ENCODE assay signal across 32 cellular contexts in the genomic region with DNA sequence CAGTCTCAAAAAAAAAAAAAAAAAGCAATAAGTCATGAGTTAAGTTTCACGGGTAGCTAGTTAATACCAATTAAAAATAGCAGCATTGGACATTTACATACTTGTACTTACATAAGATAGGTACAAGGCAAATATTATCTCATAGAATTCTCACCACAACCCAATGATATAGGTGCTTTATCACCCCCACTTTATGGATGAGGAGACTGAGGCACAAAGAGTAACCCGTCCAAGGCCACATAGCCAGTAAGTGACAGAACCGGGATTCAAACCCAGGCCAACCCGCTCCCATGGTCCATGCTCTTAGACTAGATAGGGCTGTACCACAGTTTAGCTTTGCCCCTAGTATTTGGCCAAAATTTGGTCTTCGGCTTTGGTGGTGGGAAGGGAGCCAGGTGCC.
"Had no signal": no experiment of that assay in that cellular context is flagged by ENCODE, and none has a peak within 500 bp of the region (broad histone marks: within the 10 kb centered on the region; RNA-seq: fewer than 3 reads in every experiment).

No MANE protein-coding gene starts in this region.

- H3K9me3 Mint-ChIP-seq: activated B cell treated with CpG ODN at 0.5 μM for 24 hours; activated CD4-positive, alpha-beta memory T cell treated with anti-CD3 and anti-CD28 coated beads for 36 hours; activated naive CD4-positive, alpha-beta T cell treated with anti-CD3 and anti-CD28 coated beads, Interleukin-2, amount 10 ng/mL, durations not matched to agents 7 days and 5 days; activated naive CD8-positive, alpha-beta T cell treated with anti-CD3 and anti-CD28 coated beads for 36 hours; activated T-cell treated with anti-CD3 and anti-CD28 coated beads, Interleukin-2, amount 50 U/mL, for 4 hours; T-cell had no signal

- H3K27ac Mint-ChIP-seq: activated B cell treated with CpG ODN at 0.5 μM for 24 hours; activated CD4-positive, alpha-beta memory T cell treated with anti-CD3 and anti-CD28 coated beads for 36 hours; activated naive CD4-positive, alpha-beta T cell treated with anti-CD3 and anti-CD28 coated beads, Interleukin-2, amount 10 ng/mL, durations not matched to agents 7 days and 5 days; activated naive CD8-positive, alpha-beta T cell treated with anti-CD3 and anti-CD28 coated beads for 36 hours; activated T-helper 1 cell treated with anti-CD3 and anti-CD28 coated beads, Interleukin-12 subunit alpha, Interleukin-12 subunit beta, Interleukin-2, Interleukin-4 antibody, amounts not matched to agents 30 ng/mL and 10 ng/mL and 1 ng/mL, durations not matched to agents 14 hours and 24 hours and 36 hours; T-cell had no signal

- H3K27ac ChIP-seq: brain microvascular endothelial cell, SJSA1, VCaP had no signal

- H3K27me3 ChIP-seq: brain microvascular endothelial cell, SJSA1 had no signal

- H3K36me3 ChIP-seq: brain microvascular endothelial cell, SJSA1 had no signal

- H3K4me1 Mint-ChIP-seq: activated B cell treated with CpG ODN at 0.5 μM for 24 hours; activated naive CD8-positive, alpha-beta T cell treated with anti-CD3 and anti-CD28 coated beads for 36 hours had no signal

- H3K27me3 Mint-ChIP-seq: activated CD4-positive, alpha-beta memory T cell treated with anti-CD3 and anti-CD28 coated beads for 36 hours; activated naive CD8-positive, alpha-beta T cell treated with anti-CD3 and anti-CD28 coated beads for 36 hours; T-cell had no signal

- ATAC-seq: activated T-cell treated with anti-CD3 and anti-CD28 coated beads, Interleukin-2, amount 50 U/mL, for 4 hours; SK-N-SH treated with all-trans-retinoic acid at 6 μM for 48 hours; T-cell had no signal

- H3K9me3 ChIP-seq: SJSA1 had no signal

- H3K36me3 Mint-ChIP-seq: activated CD4-positive, alpha-beta memory T cell treated with anti-CD3 and anti-CD28 coated beads for 36 hours; activated naive CD8-positive, alpha-beta T cell treated with anti-CD3 and anti-CD28 coated beads for 36 hours; T-cell had no signal

- H3K4me3 Mint-ChIP-seq: activated B cell treated with CpG ODN at 0.5 μM for 24 hours; activated CD4-positive, alpha-beta memory T cell treated with anti-CD3 and anti-CD28 coated beads for 36 hours; activated naive CD4-positive, alpha-beta T cell treated with anti-CD3 and anti-CD28 coated beads, Interleukin-2, amount 10 ng/mL, durations not matched to agents 7 days and 5 days; activated naive CD8-positive, alpha-beta T cell treated with anti-CD3 and anti-CD28 coated beads for 36 hours; activated T-cell treated with anti-CD3 and anti-CD28 coated beads, Interleukin-2, amount 50 U/mL, for 4 hours; activated T-helper 1 cell treated with anti-CD3 and anti-CD28 coated beads, Interleukin-12 subunit alpha, Interleukin-12 subunit beta, Interleukin-2, Interleukin-4 antibody, amounts not matched to agents 30 ng/mL and 10 ng/mL and 1 ng/mL, durations not matched to agents 14 hours and 24 hours and 36 hours; T-cell had no signal

- DNase-seq: activated B cell treated with CpG ODN at 0.5 μM for 24 hours; activated CD4-positive, alpha-beta memory T cell treated with anti-CD3 and anti-CD28 coated beads for 36 hours; activated CD4-positive, alpha-beta T cell treated with anti-CD3 and anti-CD28 coated beads for 4 hours; activated CD4-positive, alpha-beta T cell treated with anti-CD3 and anti-CD28 coated beads, Interleukin-2, amount 50 U/mL, for 1 hour; activated CD4-positive, CD25-positive, alpha-beta regulatory T cell treated with anti-CD3 and anti-CD28 coated beads, Interleukin-2, amount 50 U/mL, for 72 hours; activated CD8-positive, alpha-beta memory T cell treated with anti-CD3 and anti-CD28 coated beads, Interleukin-2, amount 50 U/mL, for 4 hours; activated effector memory CD4-positive, alpha-beta T cell treated with Interleukin-2 at 50 U/mL for 16 hours; activated naive CD4-positive, alpha-beta T cell treated with anti-CD3 and anti-CD28 coated beads, Interleukin-2, amount 10 ng/mL, durations not matched to agents 7 days and 5 days; activated naive CD8-positive, alpha-beta T cell treated with anti-CD3 and anti-CD28 coated beads for 36 hours; activated T-cell treated with anti-CD3 and anti-CD28 coated beads for 4 hours; activated T-cell treated with anti-CD3 and anti-CD28 coated beads, Interleukin-2, amount 50 U/mL, for 4 hours; amniotic stem cell; brain microvascular endothelial cell; central memory CD4-positive, alpha-beta T cell; Karpas-422; NCI-H1105; NCI-H1436; NCI-H1694; NCI-H1930; NCI-H2081 treated with DMSO at 0.1 percent for 48 hours; NCI-H226; NCI-H524 treated with DMSO at 0.1 percent for 48 hours; NCI-H748 treated with DMSO at 0.1 percent for 48 hours; NK-92 treated with Interleukin-12 subunit alpha and Interleukin-12 subunit beta, amount 100 ng/mL, for 24 hours; SHP77 treated with DMSO at 0.1 percent for 48 hours; T-cell; T-helper 2 cell; T-helper 9 cell had no signal

- H3K4me3 ChIP-seq: SJSA1 had no signal
